In genomic region chr6:136510782-136511181, GRCh38 we compare ENCODE assay signal across 14 cellular contexts. TPM values are rescaled to one million over a fixed set of nuclear protein-coding genes. Genes with fewer than 3 reads are reported as not detected.
DNase-seq lines count a peak whose midpoint lies in the region; ATAC-seq, FAIRE-seq and TF ChIP-seq lines count a peak whose summit lies in the region.
"Had no signal": no experiment of that assay in that cellular context is flagged by ENCODE, and none has a peak within 500 bp of the region (broad histone marks: within the 10 kb centered on the region; RNA-seq: fewer than 3 reads in every experiment).

No MANE protein-coding gene starts in this region.

- peak overlapping the region; percentile 16; the same call in 1 of the 2 replicates for H3K4me2 ChIP-seq in PC-9

- no peaks in the 10 kb centered on the region; the same call in 1 of the 2 replicates for H3K9me2 ChIP-seq in PC-9 (ENCODE audit: insufficient read depth)

- no peaks in the 10 kb centered on the region for H3K36me3 ChIP-seq in PC-9 (ENCODE audit: low read depth)
- H3K36me3 ChIP-seq in bronchial epithelial cell (ENCODE audit: control insufficient read depth, insufficient read depth, low read length) = peaks cover 2% of the 10 kb centered on the region
- no peaks in the 10 kb centered on the region for H3K36me3 ChIP-seq in testis (ENCODE audit: low read depth, missing control alignments)

- no peaks in the 10 kb centered on the region for H3F3A ChIP-seq in PC-9 (ENCODE audit: insufficient read depth, low read depth)

- no peaks in the 10 kb centered on the region for H3K27me3 ChIP-seq in PC-9 (ENCODE audit: insufficient read depth, low read depth)
- H3K27me3 ChIP-seq in bronchial epithelial cell (ENCODE audit: control insufficient read depth, insufficient read depth, low read length) = no peaks in the 10 kb centered on the region
- no peaks in the 10 kb centered on the region for H3K27me3 ChIP-seq in testis

- no peak for DNase-seq in activated CD4-positive, CD25-positive, alpha-beta regulatory T cell (lab: John Stamatoyannopoulos, UW)
- no peak for DNase-seq in PC-9
- DNase-seq in bronchial epithelial cell (ENCODE audit: low read depth) = peak; percentile 51
- peak; percentile 39 for DNase-seq in stimulated activated CD4-positive, alpha-beta T cell treated with anti-CD3 and anti-CD28 coated beads, Interleukin-2, amount 100 ng/mL, for 4 hours (ENCODE audit: low read depth)
- DNase-seq in cerebellum (ENCODE audit: low spot score) = no peak
- no peak for DNase-seq in testis
- DNase-seq: DND-41, islet precursor cell, SHP77 treated with DMSO at 0.1 percent for 48 hours, substantia nigra, T-helper 9 cell had no signal

- no peak overlapping the region for H2AFZ ChIP-seq in PC-9

- 91 to 97% methylated on average over 4 of the region's 4 CpGs for WGBS in testis, 2 donors

- peak; percentile 61 to 75 for ATAC-seq in activated CD4-positive, CD25-positive, alpha-beta regulatory T cell treated with anti-CD3 and anti-CD28 coated beads, Interleukin-2, amount 50 U/mL, for 24 hours
- ATAC-seq in GM21515 (IDR thresholded peaks at IDR 0.05; ENCODE audit: unreplicated experiment) = no peak
- ATAC-seq: HCT116 had no signal

- H3K4me1 ChIP-seq in PC-9 (replicated peaks; ENCODE audit: insufficient read depth) = peaks cover 14% of the 10 kb centered on the region
- H3K4me1 ChIP-seq in testis = peaks cover 6% of the 10 kb centered on the region

- TF ChIP-seq POLR2A in testis (IDR thresholded peaks at IDR 0.05) = no peak

- POLR2A ChIA-PET in PC-9 (lab: Charles Lee; ENCODE audit: unreplicated experiment) = interaction anchor here (0.6 kb wide), 1 partner anchor 329 kb away, joined by 3 read pairs; no protein-coding TSS in a partner anchor

- no peak for FAIRE-seq in bronchial epithelial cell (lab: Jason Lieb, UNC)

- H4K20me1 ChIP-seq in PC-9 (ENCODE audit: insufficient read depth) = peaks cover 4% of the 10 kb centered on the region; the same call in 1 of the 2 replicates

- BruUV-seq in PC-9 (replicated peaks; lab: Mats Ljungman, UMichigan) = no TSS peak

- TF ChIP-seq CTCF in PC-9 (conservative IDR thresholded peaks at IDR 0.05) (no peak), bronchial epithelial cell (IDR thresholded peaks at IDR 0.05; ENCODE audit: insufficient read depth, low read length, severe bottlenecking) (no peak), testis (IDR thresholded peaks at IDR 0.05) (no peak)

- CTCF ChIA-PET in PC-9 (lab: Charles Lee) = no interaction called here

- H3K4me3 ChIP-seq in PC-9 (no peak overlapping the region), bronchial epithelial cell (ENCODE audit: low read depth, low read length) (no peak overlapping the region), testis (no peak overlapping the region)

- H3K9me3 ChIP-seq in PC-9 (ENCODE audit: insufficient read depth, low read depth) (no peaks in the 10 kb centered on the region), testis (no peaks in the 10 kb centered on the region)

- peaks cover 35% of the 10 kb centered on the region for H3K79me2 ChIP-seq in PC-9 (ENCODE audit: low read depth)

- intact Hi-C loops in PC-9 (cut with micrococcal nuclease; ENCODE audit: unreplicated experiment) = no loop called here
- intact Hi-C loops in testis (cut with DNase I; ENCODE audit: low total_unique reads) = no loop called here

- no peak overlapping the region for H3K27ac ChIP-seq in PC-9
- no peak overlapping the region for H3K27ac ChIP-seq in testis

RNA-seq across cellular contexts. Expression of gene MAP7, which starts 39.4 kb away (rescaled TPM):
- total RNA-seq in PC-9 (2021) (27.5 and 33.7 TPM in 2 replicates), bronchial epithelial cell (30.8 and 50.4 TPM in 2 replicates), cerebellum (7.9 TPM), testis (10 to 100 TPM; 38.5 to 48.7 TPM)
- 61.4 TPM for polyA plus RNA-seq in testis (ENCODE audit: insufficient read depth, low read depth, low replicate concordance)

Comparison
In these comparisons a context has a peak if more than half of its experiments do, and no peak if none do; other contexts are left out.
1. DNase-seq: peak in bronchial epithelial cell (single experiment) and stimulated activated CD4-positive, alpha-beta T cell treated with anti-CD3 and anti-CD28 coated beads, Interleukin-2, amount 100 ng/mL, for 4 hours (single experiment); none in activated CD4-positive, CD25-positive, alpha-beta regulatory T cell (0 of 4), PC-9 (0 of 2), cerebellum (single experiment) and testis (single experiment).